9 cellular contexts compared by ENCODE assay signal in the genomic region with DNA sequence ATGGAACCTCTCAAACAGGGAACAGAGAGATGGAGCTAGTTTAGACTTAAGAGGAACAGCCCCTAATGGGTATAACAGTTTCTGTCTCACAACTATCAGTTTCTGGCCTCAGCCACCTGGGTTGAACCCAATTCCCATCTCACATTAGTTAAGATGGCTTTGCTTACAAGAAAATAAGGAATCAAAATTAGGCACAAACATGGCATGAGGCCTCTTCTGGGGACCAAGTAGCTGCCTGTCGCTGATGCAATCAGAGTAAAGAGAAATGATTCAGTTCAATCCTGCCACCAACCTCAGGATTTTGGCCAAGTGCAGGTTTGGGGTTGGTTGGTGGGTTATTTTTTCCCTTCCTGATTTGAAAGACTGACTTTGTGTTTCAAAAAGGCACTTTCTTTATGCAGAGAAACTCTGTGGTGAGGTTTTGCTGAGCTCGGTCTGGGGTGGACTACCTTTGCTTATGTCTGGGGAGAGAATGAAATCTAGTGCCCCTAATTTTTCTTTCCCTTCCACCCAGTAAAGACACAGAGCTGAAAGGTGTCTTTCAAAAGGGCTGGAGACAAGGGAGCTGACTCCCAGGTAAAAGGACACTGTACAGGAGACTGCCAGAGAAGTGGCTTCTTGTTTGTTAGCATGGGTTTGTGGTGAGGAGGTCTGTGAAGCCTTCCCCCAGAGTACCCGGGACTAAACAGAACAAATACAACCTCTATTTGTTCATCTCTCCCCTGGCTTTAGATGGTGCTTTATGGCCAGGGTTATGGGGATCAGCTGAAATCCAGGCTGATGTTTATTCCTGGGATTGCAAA. TPM values are rescaled to one million over a fixed set of nuclear protein-coding genes. Genes with fewer than 3 reads are reported as not detected.
DNase-seq lines count a peak whose midpoint lies in the region; ATAC-seq and FAIRE-seq lines count a peak whose summit lies in the region.
"Had no signal": no experiment of that assay in that cellular context is flagged by ENCODE, and none has a peak within 500 bp of the region (broad histone marks: within the 10 kb centered on the region; RNA-seq: fewer than 3 reads in every experiment).

No MANE protein-coding gene starts in this region.

- peak; percentile 49 for FAIRE-seq in GM18507 (lab: Jason Lieb, UNC)

- no peak overlapping the region for H3K4me3 ChIP-seq in GM23248

- no peak for ATAC-seq in naive thymus-derived CD8-positive, alpha-beta T cell
- ATAC-seq in HG03139 (IDR thresholded peaks at IDR 0.05; ENCODE audit: unreplicated experiment), result no peak

- POLR2A ChIA-PET in naive thymus-derived CD8-positive, alpha-beta T cell (lab: Charles Lee), result no interaction called here

- H4K20me1 ChIP-seq in GM23248 (ENCODE audit: insufficient read depth), result no peaks in the 10 kb centered on the region

- H2AFZ ChIP-seq in GM23248, result peak overlapping the region; percentile 68

- no peaks in the 10 kb centered on the region for H3K79me2 ChIP-seq in GM23248 (ENCODE audit: insufficient read depth)

- no peaks in the 10 kb centered on the region for H3K27me3 ChIP-seq in GM23248 (replicated peaks; ENCODE audit: insufficient read depth)

- no peak overlapping the region for H3K4me3 Mint-ChIP-seq in T-helper 2 cell treated with Interferon-gamma antibody and Interleukin-4, amounts not matched to agents 5 μg/mL and 100 μg/mL, for 36 hours
- H3K4me3 Mint-ChIP-seq in naive thymus-derived CD8-positive, alpha-beta T cell, result no peak overlapping the region

- H3K9me3 ChIP-seq in GM23248 (ENCODE audit: low read depth), result no peaks in the 10 kb centered on the region

- H3K9me2 ChIP-seq in GM23248 (ENCODE audit: insufficient read depth), result no peaks in the 10 kb centered on the region

- peaks cover 10% of the 10 kb centered on the region; the same call in 1 of the 2 replicates for H3K4me1 ChIP-seq in GM23248 (ENCODE audit: insufficient read depth)

- no peaks in the 10 kb centered on the region for H3K36me3 Mint-ChIP-seq in T-helper 2 cell treated with Interferon-gamma antibody and Interleukin-4, amounts not matched to agents 5 μg/mL and 100 μg/mL, for 36 hours (ENCODE audit: low read depth)
- H3K36me3 Mint-ChIP-seq in naive thymus-derived CD8-positive, alpha-beta T cell, result no peaks in the 10 kb centered on the region

- H3K4me2 ChIP-seq in GM23248 (ENCODE audit: unreplicated experiment), result no peak overlapping the region

- WGBS in GM23248 (ENCODE audit: low coverage in 1 of 2, low lambda C conversion rate in 2 of 2, missing lambda C conversion rate in 2 of 2), 2 experiments, result 62 to 64% methylated on average over 3 of the region's 3 CpGs

- no peaks in the 10 kb centered on the region for H3F3A ChIP-seq in GM23248 (ENCODE audit: insufficient read depth)

- peak overlapping the region; percentile 22 for H3K27ac Mint-ChIP-seq in T-helper 2 cell treated with Interferon-gamma antibody and Interleukin-4, amounts not matched to agents 5 μg/mL and 100 μg/mL, for 36 hours
- peak overlapping the region in 7 of 10 donors; percentile 30 to 84 (median 64) for H3K27ac Mint-ChIP-seq in naive thymus-derived CD8-positive, alpha-beta T cell

- peak overlapping the region; percentile 33; the same call in 1 of the 2 replicates for H3K9ac ChIP-seq in GM23248

- no peaks in the 10 kb centered on the region for H3K27me3 Mint-ChIP-seq in T-helper 2 cell treated with Interferon-gamma antibody and Interleukin-4, amounts not matched to agents 5 μg/mL and 100 μg/mL, for 36 hours (ENCODE audit: low read depth)
- H3K27me3 Mint-ChIP-seq in naive thymus-derived CD8-positive, alpha-beta T cell, result peaks cover 0 to 1% (median 0%) of the 10 kb centered on the region in 5 donors

- no peak for DNase-seq in GM18507 (ENCODE audit: extremely low spot score, insufficient read length, low read depth)
- DNase-seq in GM23248, result peak; percentile 59
- DNase-seq in T-helper 2 cell treated with Interferon-gamma antibody and Interleukin-4, amounts not matched to agents 5 μg/mL and 100 μg/mL, for 36 hours (ENCODE audit: low spot score), result peak; percentile 51
- no peak for DNase-seq in naive thymus-derived CD8-positive, alpha-beta T cell
- DNase-seq in DMS53 (lab: John Stamatoyannopoulos, UW), result no peak
- no peak for DNase-seq in NCI-H2081 (lab: John Stamatoyannopoulos, UW)
- DNase-seq in G401 (ENCODE audit: low spot score), result no peak
- DNase-seq: head of caudate nucleus had no signal

- H3K4me1 Mint-ChIP-seq in T-helper 2 cell treated with Interferon-gamma antibody and Interleukin-4, amounts not matched to agents 5 μg/mL and 100 μg/mL, for 36 hours (ENCODE audit: low read depth), result peaks cover 17% of the 10 kb centered on the region
- H3K4me1 Mint-ChIP-seq in naive thymus-derived CD8-positive, alpha-beta T cell, result peaks cover 1 to 15% (median 9%) of the 10 kb centered on the region in 4 donors

- no peak overlapping the region for H3K27ac ChIP-seq in GM23248

- in situ Hi-C loops in GM23248 (cut with MboI), result no loop called here
- in situ Hi-C loops in G401 (cut with HindIII; ENCODE audit: low sequenced_read_pairs), result no loop called here

- H3K36me3 ChIP-seq in GM23248 (ENCODE audit: low read depth), result no peaks in the 10 kb centered on the region

- peaks cover 4% of the 10 kb centered on the region for H3K9me3 Mint-ChIP-seq in T-helper 2 cell treated with Interferon-gamma antibody and Interleukin-4, amounts not matched to agents 5 μg/mL and 100 μg/mL, for 36 hours
- peaks cover 0 to 3% (median 0%) of the 10 kb centered on the region in 9 donors for H3K9me3 Mint-ChIP-seq in naive thymus-derived CD8-positive, alpha-beta T cell

RNA-seq across cellular contexts. Expression of gene NFAT5, which starts 44.8 kb away (rescaled TPM):
- 9.8 and 16.2 TPM in 2 replicates for total RNA-seq in GM23248 (2014; rRNA removed; shearing (Covaris generic))
- polyA plus RNA-seq in GM23248 (2016; fragmentation: Nextera tagmentation; extraction: Ambion mirVana), result 7.1 and 8.0 TPM in 2 replicates
- total RNA-seq in naive thymus-derived CD8-positive, alpha-beta T cell, result 10 to 100 TPM; 29.8 to 32.2 TPM
- 1 to 10 TPM; 3.8 to 6.7 (median 6.0) TPM for polyA plus RNA-seq in naive thymus-derived CD8-positive, alpha-beta T cell
- total RNA-seq in G401 (2014; rRNA removed; shearing (Covaris generic)), result 19.3 and 23.4 TPM in 2 replicates

Comparison
In these comparisons a context has a peak if more than half of its experiments do, and no peak if none do; other contexts are left out.
1. DNase-seq: peak in GM23248 (single experiment) and T-helper 2 cell treated with Interferon-gamma antibody and Interleukin-4, amounts not matched to agents 5 μg/mL and 100 μg/mL, for 36 hours (single experiment); none in GM18507 (single experiment), naive thymus-derived CD8-positive, alpha-beta T cell (0 of 10), DMS53 (single experiment), NCI-H2081 (0 of 2) and G401 (single experiment).